Comparison of ENCODE assay signal across 16 cellular contexts in the genomic region with DNA sequence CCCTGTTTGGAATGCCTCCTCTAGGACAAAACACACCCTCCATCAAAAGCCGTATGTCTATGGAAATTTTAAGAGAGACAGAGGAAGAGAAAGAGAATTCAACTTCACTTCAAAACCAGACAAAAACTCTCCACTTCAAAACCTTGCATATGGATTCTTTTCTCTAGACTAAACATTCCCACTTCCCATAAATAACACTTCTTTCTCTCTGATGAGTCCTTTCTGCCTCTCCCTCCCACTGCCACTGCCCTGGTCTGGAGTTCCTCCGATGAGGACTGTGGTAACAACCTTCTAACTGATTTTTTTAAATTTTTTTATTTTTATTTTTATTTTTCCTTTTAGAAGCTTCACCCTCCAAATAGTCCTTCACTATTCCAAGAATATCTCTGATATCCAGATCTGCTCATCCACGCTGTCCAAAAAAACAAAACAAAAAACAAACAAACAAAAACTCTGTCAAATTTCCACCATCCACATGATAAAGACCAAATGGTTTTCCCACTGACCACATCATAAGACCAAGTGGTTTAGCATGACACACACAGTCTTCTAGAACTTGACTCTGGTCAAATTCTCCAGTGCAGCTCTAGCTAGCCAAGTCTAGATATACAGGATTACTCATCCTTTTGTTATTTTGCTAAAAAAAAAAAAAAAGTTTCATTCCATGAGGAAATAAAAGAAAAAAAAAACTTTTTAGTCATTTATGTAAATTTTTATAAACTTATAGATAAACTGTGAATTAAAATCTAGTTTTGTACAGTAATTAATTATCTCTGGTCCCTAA.
DNase-seq lines count a peak whose midpoint lies in the region; TF ChIP-seq lines count a peak whose summit lies in the region.
"Had no signal": no experiment of that assay in that cellular context is flagged by ENCODE, and none has a peak within 500 bp of the region (broad histone marks: within the 10 kb centered on the region; RNA-seq: fewer than 3 reads in every experiment).

No MANE protein-coding gene starts in this region.

- CTCF ChIA-PET in Calu3 (lab: Charles Lee) = interaction anchor here (0.5 kb wide), 1 partner anchor 104 kb away, joined by 9 read pairs; no protein-coding TSS in a partner anchor

- intact Hi-C loops in Calu3 (cut with micrococcal nuclease; ENCODE audit: unreplicated experiment) = no loop called here

- no peaks in the 10 kb centered on the region for H3K36me3 Mint-ChIP-seq in Calu3 (ENCODE audit: insufficient read depth, unreplicated experiment)
- H3K36me3 Mint-ChIP-seq: stimulated activated naive B cell treated with anti-CD40 and anti-IgM and Interleukin-4, amounts not matched to agents 10 μg/mL and 1 μg/mL and 100 μg/mL, for 72 hours had no signal

- no peaks in the 10 kb centered on the region for H3K9me3 Mint-ChIP-seq in Calu3 (ENCODE audit: low read depth, unreplicated experiment)

- no peaks in the 10 kb centered on the region for H3K36me3 ChIP-seq in mesodermal cell (ENCODE audit: control insufficient read depth, insufficient read depth, low read length)
- H3K36me3 ChIP-seq: prostate gland, WERI-Rb-1 had no signal

- in situ Hi-C loops in Caki2 (cut with HindIII; ENCODE audit: low pct_unique_long_range_greater_than_20kb, low sequenced_read_pairs) = no loop called here

- H3K4me3 ChIP-seq in choroid plexus epithelial cell (ENCODE audit: low read depth, low read length) = no peak overlapping the region
- no peak overlapping the region for H3K4me3 ChIP-seq in mesodermal cell (ENCODE audit: extremely low read depth, insufficient read depth, low read length, poor library complexity, severe bottlenecking)
- H3K4me3 ChIP-seq: prostate gland had no signal

- TF ChIP-seq CTCF in choroid plexus epithelial cell (conservative IDR thresholded peaks at IDR 0.05; ENCODE audit: low read depth, low read length) (no peak), Calu3 (IDR thresholded peaks at IDR 0.05; ENCODE audit: unreplicated experiment) (no peak)

- no peaks in the 10 kb centered on the region for H3K4me1 Mint-ChIP-seq in Calu3 (ENCODE audit: low read depth, unreplicated experiment)
- H3K4me1 Mint-ChIP-seq: stimulated activated naive B cell treated with anti-CD40 and anti-IgM and Interleukin-4, amounts not matched to agents 10 μg/mL and 1 μg/mL and 100 μg/mL, for 72 hours had no signal

- peaks cover 6% of the 10 kb centered on the region for H3K4me1 ChIP-seq in mesodermal cell (ENCODE audit: control insufficient read depth, insufficient read depth, low read length, poor library complexity, severe bottlenecking)
- H3K4me1 ChIP-seq: prostate gland had no signal

- peak overlapping the region; percentile 39 for H3K27ac ChIP-seq in mesodermal cell (ENCODE audit: low read depth, low read length, severe bottlenecking)
- H3K27ac ChIP-seq: C4-2B, prostate gland, WERI-Rb-1 had no signal

- H3K4me3 Mint-ChIP-seq in Calu3 (ENCODE audit: low read depth, unreplicated experiment) = no peak overlapping the region
- H3K4me3 Mint-ChIP-seq: endodermal cell; stimulated activated naive B cell treated with anti-CD40 and anti-IgM and Interleukin-4, amounts not matched to agents 10 μg/mL and 1 μg/mL and 100 μg/mL, for 72 hours had no signal

- no peaks in the 10 kb centered on the region for H3K27me3 Mint-ChIP-seq in Calu3 (ENCODE audit: unreplicated experiment)
- H3K27me3 Mint-ChIP-seq: stimulated activated naive B cell treated with anti-CD40 and anti-IgM and Interleukin-4, amounts not matched to agents 10 μg/mL and 1 μg/mL and 100 μg/mL, for 72 hours had no signal

- H3K9me3 ChIP-seq in mesodermal cell (ENCODE audit: control insufficient read depth, low read length) = no peaks in the 10 kb centered on the region
- H3K9me3 ChIP-seq: prostate gland had no signal

- 0% methylated on average over 1 of the region's 3 CpGs; no CpG with 5 or more reads in 1 of the 2 experiments for WGBS in mesodermal cell (ENCODE audit: insufficient coverage in 2 of 2), 2 experiments

- H3K27ac Mint-ChIP-seq in Calu3 (ENCODE audit: unreplicated experiment) = no peak overlapping the region
- H3K27ac Mint-ChIP-seq: endodermal cell; stimulated activated naive B cell treated with anti-CD40 and anti-IgM and Interleukin-4, amounts not matched to agents 10 μg/mL and 1 μg/mL and 100 μg/mL, for 72 hours had no signal

- BruUV-seq in Calu3 (replicated peaks; lab: Mats Ljungman, UMichigan) = no TSS peak

- peak; percentile 46 for DNase-seq in Caki2 (ENCODE audit: low read depth)
- peak; percentile 43 for DNase-seq in M059J (ENCODE audit: low read depth)
- peak; percentile 97 for DNase-seq in choroid plexus epithelial cell (ENCODE audit: low read depth)
- DNase-seq in activated CD8-positive, alpha-beta memory T cell treated with anti-CD3 and anti-CD28 coated beads, Interleukin-2, amount 50 U/mL, for 4 hours = no peak
- no peak for DNase-seq in Calu3
- no peak for DNase-seq in NCI-H748 treated with DMSO at 0.1 percent for 48 hours (lab: John Stamatoyannopoulos, UW)
- DNase-seq in superior temporal gyrus (ENCODE audit: extremely low spot score) = no peak
- DNase-seq: endodermal cell; KBM-7; NCI-H187 treated with DMSO at 0.1 percent for 48 hours; stimulated activated CD4-positive, alpha-beta T cell treated with anti-CD3 and anti-CD28 coated beads, Interleukin-2, amount 100 ng/mL, for 48 hours; stimulated activated naive B cell treated with anti-CD40 and anti-IgM and Interleukin-4, amounts not matched to agents 10 μg/mL and 1 μg/mL and 100 μg/mL, for 72 hours; WERI-Rb-1 had no signal

Comparison
In these comparisons a context has a peak if more than half of its experiments do, and no peak if none do; other contexts are left out.
1. DNase-seq: peak in Caki2 (single experiment), M059J (single experiment) and choroid plexus epithelial cell (single experiment); none in activated CD8-positive, alpha-beta memory T cell treated with anti-CD3 and anti-CD28 coated beads, Interleukin-2, amount 50 U/mL, for 4 hours (single experiment), Calu3 (single experiment), NCI-H748 treated with DMSO at 0.1 percent for 48 hours (single experiment) and superior temporal gyrus (single experiment).